12 cellular contexts compared by ENCODE assay signal in genomic region chr5:149526855-149527590, GRCh38. TPM values are rescaled to one million over a fixed set of nuclear protein-coding genes. Genes with fewer than 3 reads are reported as not detected.
DNase-seq lines count a peak whose midpoint lies in the region; ATAC-seq, FAIRE-seq and TF ChIP-seq lines count a peak whose summit lies in the region.
"Had no signal": no experiment of that assay in that cellular context is flagged by ENCODE, and none has a peak within 500 bp of the region (broad histone marks: within the 10 kb centered on the region; RNA-seq: fewer than 3 reads in every experiment).

No MANE protein-coding gene starts in this region.

- no peak overlapping the region for H2AFZ ChIP-seq in H9 (ENCODE audit: low read length)
- H2AFZ ChIP-seq in neural progenitor cell (replicated peaks): no peak overlapping the region

- no peak overlapping the region for H4K5ac ChIP-seq in H9 (ENCODE audit: insufficient read length, low read depth, low read length)

- no peak overlapping the region for H2BK20ac ChIP-seq in H9 (ENCODE audit: low read depth, low read length, poor library complexity, severe bottlenecking)

- no peak overlapping the region for H2AK5ac ChIP-seq in H9 (ENCODE audit: insufficient read length, low read length)

- peak; percentile 55 for ATAC-seq in left cardiac atrium
- no peak for ATAC-seq in stimulated activated memory B cell treated with anti-CD40 and anti-IgM and Interleukin-4, amounts not matched to agents 10 μg/mL and 1 μg/mL and 100 μg/mL, for 72 hours

- no peak overlapping the region for H3K4me3 Mint-ChIP-seq in H9
- no peak overlapping the region for H3K4me3 Mint-ChIP-seq in stimulated activated memory B cell treated with anti-CD40 and anti-IgM and Interleukin-4, amounts not matched to agents 10 μg/mL and 1 μg/mL and 100 μg/mL, for 72 hours
- H3K4me3 Mint-ChIP-seq in neural progenitor cell: no peak overlapping the region
- H3K4me3 Mint-ChIP-seq: neural crest cell had no signal

- peaks cover 19% of the 10 kb centered on the region for H3F3A ChIP-seq in neural progenitor cell (ENCODE audit: low read depth)

- H4K8ac ChIP-seq in H9 (replicated peaks; ENCODE audit: insufficient read length, low read depth, low read length): no peak overlapping the region

- WGBS in H9 (ENCODE audit: extremely low coverage, insufficient read length, low lambda C conversion rate): no CpG with 5 or more reads among the region's 12 CpGs

- H4K91ac ChIP-seq in H9 (ENCODE audit: insufficient read length, low read depth, low read length): no peak overlapping the region

- DNase-seq in H9: no peak
- DNase-seq in ascending aorta (ENCODE audit: low spot score in 2 of 2): no peak
- peak; percentile 29 for DNase-seq in left cardiac atrium
- no peak for DNase-seq in urothelium cell line (ENCODE audit: low spot score)
- no peak for DNase-seq in neural progenitor cell (ENCODE audit: low spot score)
- DNase-seq: DMS53; NCI-H510A; stimulated activated CD4-positive, alpha-beta T cell treated with anti-CD3 and anti-CD28 coated beads, Interleukin-2, amount 100 ng/mL, for 24 hours; testis had no signal

- no peak overlapping the region for H2BK120ac ChIP-seq in H9 (ENCODE audit: low read depth, low read length, poor library complexity, severe bottlenecking)

- no peak overlapping the region for H3K14ac ChIP-seq in H9 (ENCODE audit: insufficient read depth, low read length)

- H3K4me3 ChIP-seq in ascending aorta (peak overlapping the region in 1 of 2 donors; percentile 3), skeletal muscle tissue (ENCODE audit: low read length in 3 of 3) (peak overlapping the region in 1 of 3 donors; percentile 48), neural progenitor cell (no peak overlapping the region)
- H3K4me3 ChIP-seq: testis had no signal

- no peaks in the 10 kb centered on the region for H3K9me3 ChIP-seq in H9 (ENCODE audit: control insufficient read depth, low read depth, low read length)
- H3K9me3 ChIP-seq in ascending aorta: no peaks in the 10 kb centered on the region
- no peaks in the 10 kb centered on the region for H3K9me3 ChIP-seq in skeletal muscle tissue (ENCODE audit: control insufficient read depth in 3 of 3, low read length in 3 of 3)
- H3K9me3 ChIP-seq in neural progenitor cell (ENCODE audit: low read depth): no peaks in the 10 kb centered on the region
- H3K9me3 ChIP-seq: testis had no signal

- no peaks in the 10 kb centered on the region for H3K9me3 Mint-ChIP-seq in H9
- no peaks in the 10 kb centered on the region for H3K9me3 Mint-ChIP-seq in stimulated activated memory B cell treated with anti-CD40 and anti-IgM and Interleukin-4, amounts not matched to agents 10 μg/mL and 1 μg/mL and 100 μg/mL, for 72 hours
- H3K9me3 Mint-ChIP-seq in neural progenitor cell: no peaks in the 10 kb centered on the region
- H3K9me3 Mint-ChIP-seq: neural crest cell had no signal

- H3K36me3 ChIP-seq in ascending aorta (peaks cover 0 to 20% of the 10 kb centered on the region in 2 donors), skeletal muscle tissue (ENCODE audit: control insufficient read depth in 3 of 3, insufficient read depth in 3 of 3, low read length in 3 of 3) (peaks cover 0 to 13% (median 11%) of the 10 kb centered on the region in 3 donors), neural progenitor cell (peaks cover 16% of the 10 kb centered on the region)

- no peak overlapping the region for H3K27ac ChIP-seq in H9 (ENCODE audit: insufficient read length, low read depth, low read length)
- H3K27ac ChIP-seq in ascending aorta: peak overlapping the region; percentile 35 to 47
- H3K27ac ChIP-seq in skeletal muscle tissue (ENCODE audit: low read depth, low read length): peak overlapping the region; percentile 19
- no peak overlapping the region for H3K27ac ChIP-seq in neural progenitor cell
- H3K27ac ChIP-seq: testis had no signal

- H3K9ac ChIP-seq in H9 (ENCODE audit: extremely low read depth, insufficient read length, low read length): no peak overlapping the region
- H3K9ac ChIP-seq in skeletal muscle tissue (ENCODE audit: low read depth in 1 of 3, low read length in 3 of 3): no peak overlapping the region
- no peak overlapping the region for H3K9ac ChIP-seq in neural progenitor cell

- no peaks in the 10 kb centered on the region for H3K27me3 ChIP-seq in H9 (ENCODE audit: insufficient read depth, low read length)
- H3K27me3 ChIP-seq in ascending aorta: no peaks in the 10 kb centered on the region
- no peaks in the 10 kb centered on the region for H3K27me3 ChIP-seq in skeletal muscle tissue (ENCODE audit: control insufficient read depth in 3 of 3, insufficient read depth in 3 of 3, low read length in 3 of 3)
- H3K27me3 ChIP-seq in neural progenitor cell: no peaks in the 10 kb centered on the region
- H3K27me3 ChIP-seq: testis had no signal

- no peak overlapping the region for H3K23ac ChIP-seq in H9 (ENCODE audit: insufficient read length, low read depth, low read length)

- peaks cover 8% of the 10 kb centered on the region for H3K79me1 ChIP-seq in H9 (ENCODE audit: insufficient read depth, low read depth, low read length, poor library complexity, severe bottlenecking)

- H3T11ph ChIP-seq in H9 (ENCODE audit: low read length): no peak overlapping the region

- H3K4me1 ChIP-seq in H9 (ENCODE audit: insufficient read depth, low read length) (no peaks in the 10 kb centered on the region; the same call in 1 of the 2 replicates), ascending aorta (peaks cover 10 to 50% of the 10 kb centered on the region in 2 donors), skeletal muscle tissue (ENCODE audit: control insufficient read depth in 3 of 3, insufficient read depth in 3 of 3, low read length in 3 of 3) (peaks cover 29 to 40% (median 36%) of the 10 kb centered on the region in 3 donors), neural progenitor cell (peaks cover 20% of the 10 kb centered on the region)

- H3K4me2 ChIP-seq in H9 (ENCODE audit: insufficient read depth, insufficient read length, low read length): no peak overlapping the region
- no peak overlapping the region for H3K4me2 ChIP-seq in neural progenitor cell

- H2BK15ac ChIP-seq in H9 (ENCODE audit: low read depth, low read length): no peak overlapping the region

- no peak overlapping the region for H3K56ac ChIP-seq in H9 (ENCODE audit: insufficient read length, low read depth, low read length)

- H4K20me1 ChIP-seq in H9 (ENCODE audit: control insufficient read depth, insufficient read depth, insufficient read length) (no peaks in the 10 kb centered on the region), neural progenitor cell (ENCODE audit: low read depth) (peaks cover 100% of the 10 kb centered on the region)

- H3K79me2 ChIP-seq in H9 (ENCODE audit: insufficient read depth, low read length) (peaks cover 55% of the 10 kb centered on the region), neural progenitor cell (ENCODE audit: low read depth) (peaks cover 100% of the 10 kb centered on the region)

- H3K23me2 ChIP-seq in H9 (ENCODE audit: insufficient read length, low read depth, low read length, poor library complexity, severe bottlenecking): no peaks in the 10 kb centered on the region

- FAIRE-seq in urothelium cell line (lab: Jason Lieb, UNC): no peak

- no peak overlapping the region for H2BK12ac ChIP-seq in H9 (ENCODE audit: insufficient read length, low read depth, low read length)

- H3K4ac ChIP-seq in H9 (ENCODE audit: low read depth, low read length): no peak overlapping the region

- peaks cover 35 to 39% of the 10 kb centered on the region in 2 experiments for H3K4me1 Mint-ChIP-seq in H9
- peaks cover 63% of the 10 kb centered on the region for H3K4me1 Mint-ChIP-seq in stimulated activated memory B cell treated with anti-CD40 and anti-IgM and Interleukin-4, amounts not matched to agents 10 μg/mL and 1 μg/mL and 100 μg/mL, for 72 hours
- H3K4me1 Mint-ChIP-seq in neural progenitor cell: peaks cover 18% of the 10 kb centered on the region

- peak overlapping the region in 2 of 3 experiments; percentile 5 to 41; a peak in 3 of 7 replicates for H3K27ac Mint-ChIP-seq in H9
- H3K27ac Mint-ChIP-seq in stimulated activated memory B cell treated with anti-CD40 and anti-IgM and Interleukin-4, amounts not matched to agents 10 μg/mL and 1 μg/mL and 100 μg/mL, for 72 hours: no peak overlapping the region
- H3K27ac Mint-ChIP-seq in neural progenitor cell: no peak overlapping the region

- peaks cover 9 to 34% (median 30%) of the 10 kb centered on the region in 3 experiments; a peak in 6 of 7 replicates for H3K36me3 Mint-ChIP-seq in H9 (ENCODE audit: insufficient read depth in 1 of 3, low read depth in 3 of 3)
- peaks cover 34% of the 10 kb centered on the region for H3K36me3 Mint-ChIP-seq in stimulated activated memory B cell treated with anti-CD40 and anti-IgM and Interleukin-4, amounts not matched to agents 10 μg/mL and 1 μg/mL and 100 μg/mL, for 72 hours
- H3K36me3 Mint-ChIP-seq in neural progenitor cell: peaks cover 15% of the 10 kb centered on the region

- intact Hi-C loops in ascending aorta (cut with DNase I) (no loop called here), left cardiac atrium (cut with DNase I) (no loop called here)

- no peak overlapping the region for H2BK5ac ChIP-seq in H9 (ENCODE audit: insufficient read length, low read length)

- H3K27me3 Mint-ChIP-seq in H9 (ENCODE audit: low read depth) (no peaks in the 10 kb centered on the region), neural progenitor cell (ENCODE audit: insufficient read depth, low read depth) (no peaks in the 10 kb centered on the region)
- no peaks in the 10 kb centered on the region for H3K27me3 Mint-ChIP-seq in stimulated activated memory B cell treated with anti-CD40 and anti-IgM and Interleukin-4, amounts not matched to agents 10 μg/mL and 1 μg/mL and 100 μg/mL, for 72 hours

- H3K18ac ChIP-seq in H9 (ENCODE audit: insufficient read length, low read depth, low read length): no peak overlapping the region

- no peak for TF ChIP-seq CTCF in H9 (conservative IDR thresholded peaks at IDR 0.05)
- TF ChIP-seq CTCF in ascending aorta (IDR thresholded peaks at IDR 0.05): no peak
- TF ChIP-seq CTCF in neural progenitor cell (IDR thresholded peaks at IDR 0.05): no peak

RNA-seq across cellular contexts. Expression of gene CSNK1A1, which starts 24.2 kb away (rescaled TPM):
- total RNA-seq in H9 (2021) (304 and 310 TPM in 2 replicates), ascending aorta (219 TPM), left cardiac atrium (100 to 1,000 TPM; 212 to 342 TPM), skeletal muscle tissue (161 TPM), neural progenitor cell (ENCODE audit: low replicate concordance) (271 and 335 TPM in 2 replicates)

RNA-seq across cellular contexts. Expression of gene ARHGEF37, which starts 54.3 kb away (rescaled TPM):
- total RNA-seq in H9 (2021) (0.39 and 0.42 TPM in 2 replicates), ascending aorta (13.4 TPM), left cardiac atrium (10 to 100 TPM; 14.1 to 17.3 TPM), skeletal muscle tissue (2.1 TPM), neural progenitor cell (ENCODE audit: low replicate concordance) (0.99 and 1.7 TPM in 2 replicates)

Comparison
In these comparisons a context has a peak if more than half of its experiments do, and no peak if none do; other contexts are left out.
1. H3K27ac ChIP-seq: peak in ascending aorta (2 of 2) and skeletal muscle tissue (single experiment); none in H9 (single experiment) and neural progenitor cell (single experiment).
2. H3K27ac Mint-ChIP-seq: peak in H9 (2 of 3); none in stimulated activated memory B cell treated with anti-CD40 and anti-IgM and Interleukin-4, amounts not matched to agents 10 μg/mL and 1 μg/mL and 100 μg/mL, for 72 hours (single experiment) and neural progenitor cell (single experiment).